ENCODE assay signal across 8 cellular contexts in genomic region chr17:67825627-67826588, GRCh38. TPM values are rescaled to one million over a fixed set of nuclear protein-coding genes. Genes with fewer than 3 reads are reported as not detected.
DNase-seq lines count a peak whose midpoint lies in the region; ATAC-seq and FAIRE-seq lines count a peak whose summit lies in the region.
"Not testable (repeated sequence)": the region's sequence is repeated elsewhere in the genome, so short reads cannot be mapped to it uniquely, and the experiment has no call there.

No MANE protein-coding gene starts in this region.

- intact Hi-C loops in dendritic cell treated with granulocyte-macrophage colony-stimulating factor and Interleukin-4, amounts not matched to agents 40 ng/mL and 50 ng/mL, for 4 days (cut with micrococcal nuclease): loop anchor here (1.0 kb wide), 1 partner anchor 26 kb away; no protein-coding TSS in a partner anchor

- H3K4me3 Mint-ChIP-seq in activated CD4-positive, alpha-beta memory T cell treated with anti-CD3 and anti-CD28 coated beads, Interleukin-2, amount 10 ng/mL, durations not matched to agents 7 days and 5 days: peak overlapping the region; percentile 99
- H3K4me3 Mint-ChIP-seq in dendritic cell treated with granulocyte-macrophage colony-stimulating factor and Interleukin-4, amounts not matched to agents 40 ng/mL and 50 ng/mL, for 4 days: peak overlapping the region; percentile 89

- H3K4me1 Mint-ChIP-seq in activated CD4-positive, alpha-beta memory T cell treated with anti-CD3 and anti-CD28 coated beads, Interleukin-2, amount 10 ng/mL, durations not matched to agents 7 days and 5 days: peaks cover 38% of the 10 kb centered on the region
- H3K4me1 Mint-ChIP-seq in dendritic cell treated with granulocyte-macrophage colony-stimulating factor and Interleukin-4, amounts not matched to agents 40 ng/mL and 50 ng/mL, for 4 days (ENCODE audit: low read depth): peaks cover 35% of the 10 kb centered on the region

- peak; percentile 33 for ATAC-seq in HG03159 (IDR thresholded peaks at IDR 0.05; ENCODE audit: unreplicated experiment)

- DNase-seq in AG08396 (ENCODE audit: low spot score) (peak; percentile 49), NCI-H82 (lab: John Stamatoyannopoulos, UW) (peak; percentile 51), left kidney (ENCODE audit: low read depth, low spot score) (peak; percentile 80)
- not testable (repeated sequence) for DNase-seq in GM19239 (ENCODE audit: insufficient read length, low spot score)
- peak; percentile 65 for DNase-seq in activated CD4-positive, alpha-beta memory T cell treated with anti-CD3 and anti-CD28 coated beads, Interleukin-2, amount 10 ng/mL, durations not matched to agents 7 days and 5 days
- DNase-seq in stimulated activated CD4-positive, alpha-beta T cell treated with anti-CD3 and anti-CD28 coated beads, Interleukin-15, amount 100 ng/mL, for 24 hours: peak; percentile 54

- POLR2A ChIA-PET in activated CD4-positive, alpha-beta memory T cell treated with anti-CD3 and anti-CD28 coated beads, Interleukin-2, amount 10 ng/mL, durations not matched to agents 7 days and 5 days (lab: Charles Lee): interaction anchor here (0.8 to 3.3 kb wide), 10 partner anchors 10 to 669 kb away, joined by 3 to 23 read pairs (median 4); partner anchors contain the start of genes ARSG, NOL11 and SLC16A6

- H3K9me3 Mint-ChIP-seq in activated CD4-positive, alpha-beta memory T cell treated with anti-CD3 and anti-CD28 coated beads, Interleukin-2, amount 10 ng/mL, durations not matched to agents 7 days and 5 days; dendritic cell treated with granulocyte-macrophage colony-stimulating factor and Interleukin-4, amounts not matched to agents 40 ng/mL and 50 ng/mL, for 4 days: not testable (repeated sequence)

- peak overlapping the region; percentile 97 for H3K27ac Mint-ChIP-seq in activated CD4-positive, alpha-beta memory T cell treated with anti-CD3 and anti-CD28 coated beads, Interleukin-2, amount 10 ng/mL, durations not matched to agents 7 days and 5 days
- peak overlapping the region; percentile 84 for H3K27ac Mint-ChIP-seq in dendritic cell treated with granulocyte-macrophage colony-stimulating factor and Interleukin-4, amounts not matched to agents 40 ng/mL and 50 ng/mL, for 4 days

- FAIRE-seq in GM19239 (lab: Jason Lieb, UNC): peak; percentile 80

- peaks cover 23% of the 10 kb centered on the region for H3K36me3 Mint-ChIP-seq in activated CD4-positive, alpha-beta memory T cell treated with anti-CD3 and anti-CD28 coated beads, Interleukin-2, amount 10 ng/mL, durations not matched to agents 7 days and 5 days (ENCODE audit: low read depth)
- H3K36me3 Mint-ChIP-seq in dendritic cell treated with granulocyte-macrophage colony-stimulating factor and Interleukin-4, amounts not matched to agents 40 ng/mL and 50 ng/mL, for 4 days (ENCODE audit: low read depth): peaks cover 15% of the 10 kb centered on the region

- CTCF ChIA-PET in activated CD4-positive, alpha-beta memory T cell treated with anti-CD3 and anti-CD28 coated beads, Interleukin-2, amount 10 ng/mL, durations not matched to agents 7 days and 5 days (lab: Charles Lee): interaction anchor here (1.5 to 3.3 kb wide), 4 partner anchors 16 to 108 kb away, joined by 3 to 12 read pairs (median 7); no protein-coding TSS in a partner anchor

- not testable (repeated sequence) for H3K27me3 Mint-ChIP-seq in activated CD4-positive, alpha-beta memory T cell treated with anti-CD3 and anti-CD28 coated beads, Interleukin-2, amount 10 ng/mL, durations not matched to agents 7 days and 5 days
- H3K27me3 Mint-ChIP-seq in dendritic cell treated with granulocyte-macrophage colony-stimulating factor and Interleukin-4, amounts not matched to agents 40 ng/mL and 50 ng/mL, for 4 days: peaks cover 18% of the 10 kb centered on the region

RNA-seq across cellular contexts. Expression of gene BPTF, which starts 0.6 kb away (rescaled TPM):
- total RNA-seq in activated CD4-positive, alpha-beta memory T cell treated with anti-CD3 and anti-CD28 coated beads, Interleukin-2, amount 10 ng/mL, durations not matched to agents 7 days and 5 days: 10 to 100 TPM; 92.9 to 94.5 TPM
